Comparison of ENCODE assay signal across 8 cellular contexts in the genomic region with DNA sequence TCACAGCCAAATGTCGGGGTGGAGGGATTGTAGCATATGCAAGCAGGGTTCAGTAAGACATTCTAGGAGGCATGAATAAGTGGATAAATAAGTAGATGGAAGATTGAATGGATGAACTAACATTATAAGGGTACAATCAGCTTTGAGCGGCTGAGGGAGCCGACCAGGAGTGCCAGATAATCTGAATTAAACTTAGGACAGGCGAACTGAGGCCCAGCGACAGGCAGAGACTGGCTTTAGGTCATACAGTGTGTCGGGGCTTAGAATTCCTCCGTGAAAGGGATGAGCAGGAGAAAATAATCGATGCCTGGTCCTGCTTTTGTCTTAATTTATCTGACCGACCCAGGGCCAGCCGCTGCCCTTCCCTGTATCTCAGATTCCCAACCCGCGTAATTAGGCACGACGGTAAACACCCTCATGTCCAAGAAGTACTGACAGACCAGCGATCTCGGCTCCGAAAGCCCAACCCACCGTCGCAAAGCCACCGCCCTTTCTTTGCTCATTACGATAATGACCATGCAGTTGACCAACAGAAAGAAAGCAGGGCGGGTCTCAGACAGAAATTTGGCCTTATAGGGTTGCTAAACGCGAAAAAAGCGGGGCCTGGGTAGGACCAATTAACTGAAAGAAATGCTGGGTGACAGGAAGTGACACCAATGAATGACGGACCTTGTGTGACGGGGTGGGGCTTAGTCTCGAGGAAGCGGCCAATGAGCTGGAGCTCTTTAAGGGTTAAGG. TPM values are rescaled to one million over a fixed set of nuclear protein-coding genes. Genes with fewer than 3 reads are reported as not detected.
DNase-seq lines count a peak whose midpoint lies in the region; ATAC-seq and TF ChIP-seq lines count a peak whose summit lies in the region.

No MANE protein-coding gene starts in this region.

- intact Hi-C loops in CD4-positive, alpha-beta T cell (cut with DNase I, micrococcal nuclease): loop anchor here (1.0 to 10.0 kb wide), 11 partner anchors 9 to 1765 kb away; a partner anchor contains a TSS
- intact Hi-C loops in lower lobe of right lung (cut with DNase I): no loop called here

- peaks cover 41% of the 10 kb centered on the region for H3K36me3 Mint-ChIP-seq in CD4-positive, alpha-beta T cell (ENCODE audit: low read depth)

- CTCF ChIA-PET in CD4-positive, alpha-beta T cell (lab: Charles Lee): interaction anchor here (0.6 to 2.3 kb wide), 8 partner anchors 21 to 322 kb away, joined by 3 to 10 read pairs (median 4); a partner anchor contains a TSS

- peak overlapping the region; percentile 93 for H3K4me3 Mint-ChIP-seq in CD4-positive, alpha-beta T cell

- H3K4me1 Mint-ChIP-seq in CD4-positive, alpha-beta T cell (ENCODE audit: low read depth): peaks cover 19% of the 10 kb centered on the region

- peak overlapping the region; percentile 98 for H3K27ac Mint-ChIP-seq in CD4-positive, alpha-beta T cell

- no peaks in the 10 kb centered on the region for H3K27me3 Mint-ChIP-seq in CD4-positive, alpha-beta T cell

- H3K4me3 ChIP-seq in lower lobe of right lung: peak overlapping the region; percentile 65

- TF ChIP-seq CTCF in CD4-positive, alpha-beta T cell (IDR thresholded peaks at IDR 0.05): no peak
- TF ChIP-seq CTCF in lower lobe of right lung (IDR thresholded peaks at IDR 0.05): no peak

- H3K4me1 ChIP-seq in lower lobe of right lung: peaks cover 15% of the 10 kb centered on the region

- POLR2A ChIA-PET in CD4-positive, alpha-beta T cell (lab: Charles Lee): interaction anchor here (0.8 to 3.4 kb wide), 21 partner anchors 10 to 1668 kb away, joined by 3 to 52 read pairs (median 4); a partner anchor contains a TSS

- H3K27ac ChIP-seq in CD4-positive, alpha-beta T cell (ENCODE audit: low read depth, low read length): peak overlapping the region; percentile 97
- H3K27ac ChIP-seq in lower lobe of right lung: peak overlapping the region; percentile 97

- no peaks in the 10 kb centered on the region for H3K27me3 ChIP-seq in CD4-positive, alpha-beta T cell (ENCODE audit: control insufficient read depth, insufficient read depth, low read length)
- no peaks in the 10 kb centered on the region for H3K27me3 ChIP-seq in lower lobe of right lung (ENCODE audit: low read depth)

- no peaks in the 10 kb centered on the region for H3K9me3 Mint-ChIP-seq in CD4-positive, alpha-beta T cell

- peak; percentile 82 for ATAC-seq in CD4-positive, alpha-beta T cell (ENCODE audit: poor library complexity)
- ATAC-seq in GM19395 (IDR thresholded peaks at IDR 0.05; ENCODE audit: unreplicated experiment) (peak; percentile 92), HG03558 (IDR thresholded peaks at IDR 0.05; ENCODE audit: extremely low read depth, unreplicated experiment) (peak; percentile 60), lower lobe of right lung (peak; percentile 96 to 97)

- peak in 9 of 10 experiments; percentile 74 to 87 (median 78) for DNase-seq in CD4-positive, alpha-beta T cell
- DNase-seq in NCI-H748 (lab: John Stamatoyannopoulos, UW; ENCODE audit: unreplicated experiment) (peak; percentile 100), lower lobe of right lung (peak; percentile 92)
- peak; percentile 77 to 78 for DNase-seq in activated CD4-positive, alpha-beta T cell treated with anti-CD3 and anti-CD28 coated beads, Interleukin-2, amount 50 U/mL, for 4 hours
- DNase-seq in effector CD4-positive, alpha-beta T cell: peak; percentile 78
- peak; percentile 65 to 82 (median 80) for DNase-seq in stimulated activated CD4-positive, alpha-beta T cell treated with anti-CD3 and anti-CD28 coated beads, TNF-alpha, amount 100 ng/mL, for 24 hours (ENCODE audit: low read depth in 3 of 3)

- H3K9me3 ChIP-seq in CD4-positive, alpha-beta T cell (ENCODE audit: control insufficient read depth, low read length): no peaks in the 10 kb centered on the region
- H3K9me3 ChIP-seq in lower lobe of right lung: no peaks in the 10 kb centered on the region

- H3K36me3 ChIP-seq in lower lobe of right lung: peaks cover 24% of the 10 kb centered on the region

RNA-seq across cellular contexts. Expression of a gene that starts 0.5 kb away (rescaled TPM):
- total RNA-seq in CD4-positive, alpha-beta T cell: 10 to 100 TPM; 48.8 to 52.5 TPM
- total RNA-seq in lower lobe of right lung: 22.7 TPM

RNA-seq across cellular contexts. Expression of a gene that starts 6.2 kb away (rescaled TPM):
- total RNA-seq in CD4-positive, alpha-beta T cell: not detected
- not detected for total RNA-seq in lower lobe of right lung

RNA-seq across cellular contexts. Expression of a gene that starts 8.9 kb away (rescaled TPM):
- total RNA-seq in CD4-positive, alpha-beta T cell: 10 to 100 TPM; 29.5 to 30.4 TPM
- total RNA-seq in lower lobe of right lung: 96.0 TPM

RNA-seq across cellular contexts. Expression of a gene that starts 23.6 kb away (rescaled TPM):
- total RNA-seq in CD4-positive, alpha-beta T cell: under 1 TPM in 1 of 2 experiments, not detected in 1; 0.47 TPM
- 53.1 TPM for total RNA-seq in lower lobe of right lung

RNA-seq across cellular contexts. Expression of a gene that starts 31.3 kb away (rescaled TPM):
- 1 to 10 TPM in 1 of 2 experiments, under 1 TPM in 1; 0.87 to 1.1 TPM for total RNA-seq in CD4-positive, alpha-beta T cell
- 14.8 TPM for total RNA-seq in lower lobe of right lung

Comparison
In these comparisons a context has a peak if more than half of its experiments do, and no peak if none do; other contexts are left out.
1. Peak in every context shown above with its lines: DNase-seq, ATAC-seq, H3K4me3 ChIP-seq and H3K27ac ChIP-seq.